8 cellular contexts compared by ENCODE assay signal in genomic region chr10:102072867-102073527, GRCh38. TPM values are rescaled to one million over a fixed set of nuclear protein-coding genes. Genes with fewer than 3 reads are reported as not detected.
DNase-seq lines count a peak whose midpoint lies in the region; ATAC-seq, FAIRE-seq and TF ChIP-seq lines count a peak whose summit lies in the region.

No MANE protein-coding gene starts in this region.

- no peak for TF ChIP-seq POLR2A in gastroesophageal sphincter (IDR thresholded peaks at IDR 0.05)

- no peak overlapping the region for H2AFZ ChIP-seq in MM.1S (ENCODE audit: low read length)

- no peaks in the 10 kb centered on the region for H3K27me3 ChIP-seq in MM.1S (replicated peaks; ENCODE audit: insufficient read depth, low read length)
- H3K27me3 ChIP-seq in gastroesophageal sphincter = no peaks in the 10 kb centered on the region
- no peaks in the 10 kb centered on the region for H3K27me3 ChIP-seq in pancreas

- H4K20me1 ChIP-seq in MM.1S (ENCODE audit: insufficient read depth, low read length) = no peaks in the 10 kb centered on the region

- ATAC-seq in gastroesophageal sphincter (peak; percentile 83), pancreas (peak; percentile 74 to 99 (median 93)), GM21360 (IDR thresholded peaks at IDR 0.05; ENCODE audit: unreplicated experiment) (no peak)

- H3K36me3 ChIP-seq in MM.1S (replicated peaks; ENCODE audit: insufficient read depth, low read length) = no peaks in the 10 kb centered on the region
- H3K36me3 ChIP-seq in gastroesophageal sphincter = peaks cover 0 to 16% of the 10 kb centered on the region in 2 donors
- no peaks in the 10 kb centered on the region for H3K36me3 ChIP-seq in pancreas

- H3K4me3 ChIP-seq in GM12865 (ENCODE audit: low read depth, low read length) (no peak overlapping the region), MM.1S (ENCODE audit: low read length) (no peak overlapping the region), gastroesophageal sphincter (no peak overlapping the region), pancreas (no peak overlapping the region)

- 62 to 84% methylated on average over 2 to 3 of the region's 3 CpGs for WGBS in gastroesophageal sphincter (ENCODE audit: low coverage in 1 of 2), 2 donors
- WGBS in pancreas, 2 donors = 64 to 67% methylated on average over 3 of the region's 3 CpGs

- no peaks in the 10 kb centered on the region for H3K9me2 ChIP-seq in MM.1S (replicated peaks; ENCODE audit: insufficient read depth, low read length)

- H3K4me3 Mint-ChIP-seq in type B pancreatic cell = no peak overlapping the region

- peaks cover 4% of the 10 kb centered on the region for H3K4me1 Mint-ChIP-seq in type B pancreatic cell (ENCODE audit: unreplicated experiment)

- H3K27me3 Mint-ChIP-seq in type B pancreatic cell = no peaks in the 10 kb centered on the region

- intact Hi-C loops in pancreas (cut with DNase I) = no loop called here

- no peak for TF ChIP-seq EP300 in gastroesophageal sphincter (IDR thresholded peaks at IDR 0.05)

- no peaks in the 10 kb centered on the region for H3K9me3 ChIP-seq in MM.1S (replicated peaks; ENCODE audit: insufficient read depth, low read length)
- no peaks in the 10 kb centered on the region for H3K9me3 ChIP-seq in gastroesophageal sphincter
- H3K9me3 ChIP-seq in pancreas = no peaks in the 10 kb centered on the region

- no peak overlapping the region for H3K4me2 ChIP-seq in MM.1S (ENCODE audit: low read depth, low read length)

- H3K79me2 ChIP-seq in MM.1S (ENCODE audit: low read length) = peaks cover 3% of the 10 kb centered on the region; the same call in 1 of the 2 replicates

- in situ Hi-C loops in SK-MEL-5 (cut with HindIII; ENCODE audit: low pct_unique_long_range_greater_than_20kb, low sequenced_read_pairs) = no loop called here

- no peak overlapping the region for H3K27ac ChIP-seq in MM.1S (ENCODE audit: low read length)
- no peak overlapping the region for H3K27ac ChIP-seq in gastroesophageal sphincter
- no peak overlapping the region for H3K27ac ChIP-seq in pancreas

- TF ChIP-seq CTCF in GM12865 (IDR thresholded peaks at IDR 0.05; ENCODE audit: insufficient read depth, low read depth, low read length, missing control alignments) = peak; percentile 94
- peak; percentile 96 for TF ChIP-seq CTCF in MM.1S (IDR thresholded peaks at IDR 0.05; ENCODE audit: low read length)
- peak in 3 of 4 experiments; percentile 82 to 93 (median 85) for TF ChIP-seq CTCF in gastroesophageal sphincter (IDR thresholded peaks at IDR 0.05)
- peak; percentile 87 to 92 (median 90) for TF ChIP-seq CTCF in pancreas (IDR thresholded peaks at IDR 0.05)
- peak; percentile 95 for TF ChIP-seq CTCF in type B pancreatic cell (conservative IDR thresholded peaks at IDR 0.05)

- no peak overlapping the region for H3K27ac Mint-ChIP-seq in type B pancreatic cell

- H3K4me1 ChIP-seq in MM.1S (ENCODE audit: low read length) (no peaks in the 10 kb centered on the region), gastroesophageal sphincter (peaks cover 0 to 27% (median 0%) of the 10 kb centered on the region in 3 donors), pancreas (peaks cover 0 to under 1% (median 0%) of the 10 kb centered on the region in 3 donors)

- no peaks in the 10 kb centered on the region for H3K36me3 Mint-ChIP-seq in type B pancreatic cell

- no peaks in the 10 kb centered on the region for H3K9me3 Mint-ChIP-seq in type B pancreatic cell

- FAIRE-seq in pancreas (lab: Jason Lieb, UNC) = no peak

- 0 out of 2 replicates have a peak, but pooled peaks cover 5% of the 10 kb centered on the region for H3F3A ChIP-seq in MM.1S (ENCODE audit: insufficient read depth, low read length)

- no peak overlapping the region for H3K9ac ChIP-seq in MM.1S (ENCODE audit: low read length)

- DNase-seq in GM12865 (ENCODE audit: low read depth) (peak; percentile 85), MM.1S (peak; percentile 71), SK-MEL-5 (ENCODE audit: low read depth, low spot score) (peak; percentile 82), pancreas (peak; percentile 60 to 85 (median 76)), type B pancreatic cell (ENCODE audit: extremely low spot score, unreplicated experiment) (peak; percentile 80)
- DNase-seq in activated effector memory CD4-positive, alpha-beta T cell treated with anti-CD3 and anti-CD28 coated beads, Interleukin-2, amount 50 U/mL, for 16 hours = peak; percentile 90

RNA-seq across cellular contexts. Expression of gene HPS6, which starts 7.8 kb away (rescaled TPM):
- total RNA-seq in SK-MEL-5 (2014; rRNA removed; shearing (Covaris generic)) = 21.6 and 23.2 TPM in 2 replicates
- 22.2 and 30.8 TPM in 2 replicates for polyA plus RNA-seq in SK-MEL-5 (2015; cell fraction: cytosol; rRNA removed)
- polyA plus RNA-seq in SK-MEL-5 (2015; cell fraction: nucleus; rRNA removed) = 6.5 and 7.9 TPM in 2 replicates
- total RNA-seq in gastroesophageal sphincter (10 to 100 TPM; 24.1 to 36.2 (median 27.1) TPM), pancreas (10 to 100 TPM in 2 of 6 donors, 1 to 10 TPM in 4; 6.2 to 11.6 (median 8.6) TPM), type B pancreatic cell (ENCODE audit: low replicate concordance) (19.1 and 23.1 TPM in 2 replicates)
- polyA plus RNA-seq in pancreas = 1 to 10 TPM; 5.2 to 6.8 TPM

RNA-seq across cellular contexts. Expression of gene ARMH3, which starts 17.0 kb away (rescaled TPM):
- 7.5 and 9.4 TPM in 2 replicates for total RNA-seq in SK-MEL-5 (2014; rRNA removed; shearing (Covaris generic))
- polyA plus RNA-seq in SK-MEL-5 (2015; cell fraction: cytosol; rRNA removed) = 13.1 and 14.1 TPM in 2 replicates
- polyA plus RNA-seq in SK-MEL-5 (2015; cell fraction: nucleus; rRNA removed) = 24.6 and 37.4 TPM in 2 replicates
- total RNA-seq in gastroesophageal sphincter = 10 to 100 TPM; 12.4 to 17.2 (median 14.9) TPM
- total RNA-seq in pancreas = 10 to 100 TPM in 5 of 6 donors, 1 to 10 TPM in 1; 7.8 to 15.8 (median 10.7) TPM
- polyA plus RNA-seq in pancreas = 10 to 100 TPM in 1 of 2 donors, 1 to 10 TPM in 1; 7.5 to 11.5 TPM
- 20.5 and 22.2 TPM in 2 replicates for total RNA-seq in type B pancreatic cell (ENCODE audit: low replicate concordance)

RNA-seq across cellular contexts. Expression of gene LDB1, which starts 47.2 kb away (rescaled TPM):
- total RNA-seq in SK-MEL-5 (2014; rRNA removed; shearing (Covaris generic)) = 27.6 and 31.1 TPM in 2 replicates
- 31.6 and 37.9 TPM in 2 replicates for polyA plus RNA-seq in SK-MEL-5 (2015; cell fraction: cytosol; rRNA removed)
- 209 and 211 TPM in 2 replicates for polyA plus RNA-seq in SK-MEL-5 (2015; cell fraction: nucleus; rRNA removed)
- total RNA-seq in gastroesophageal sphincter (10 to 100 TPM; 43.7 to 92.0 (median 60.4) TPM), pancreas (10 to 100 TPM; 12.5 to 32.1 (median 16.5) TPM), type B pancreatic cell (ENCODE audit: low replicate concordance) (80.8 and 115 TPM in 2 replicates)
- 10 to 100 TPM; 20.1 to 26.2 TPM for polyA plus RNA-seq in pancreas

RNA-seq across cellular contexts. Expression of gene PPRC1, which starts 59.8 kb away (rescaled TPM):
- total RNA-seq in SK-MEL-5 (2014; rRNA removed; shearing (Covaris generic)) = 10.8 and 15.6 TPM in 2 replicates
- 36.6 and 45.9 TPM in 2 replicates for polyA plus RNA-seq in SK-MEL-5 (2015; cell fraction: cytosol; rRNA removed)
- 70.8 and 73.6 TPM in 2 replicates for polyA plus RNA-seq in SK-MEL-5 (2015; cell fraction: nucleus; rRNA removed)
- total RNA-seq in gastroesophageal sphincter (10 to 100 TPM; 13.4 to 31.4 (median 17.8) TPM), pancreas (10 to 100 TPM; 11.7 to 20.4 (median 16.9) TPM), type B pancreatic cell (ENCODE audit: low replicate concordance) (48.6 and 51.6 TPM in 2 replicates)
- 10 to 100 TPM; 26.4 to 31.2 TPM for polyA plus RNA-seq in pancreas
